ENCODE assay signal across 8 cellular contexts in genomic region chr13:97125051-97125809, GRCh38.
DNase-seq lines count a peak whose midpoint lies in the region; FAIRE-seq and TF ChIP-seq lines count a peak whose summit lies in the region.

No MANE protein-coding gene starts in this region.

- no peak overlapping the region for H3K4me3 ChIP-seq in Karpas-422 (ENCODE audit: low read length)
- H3K4me3 ChIP-seq in effector memory CD4-positive, alpha-beta T cell (ENCODE audit: insufficient read depth, low read depth, low read length, poor library complexity, severe bottlenecking) = no peak overlapping the region

- H4K20me1 ChIP-seq in Karpas-422 (ENCODE audit: insufficient read depth, low read depth, low read length) = no peaks in the 10 kb centered on the region

- peak; percentile 33 for FAIRE-seq in GM18507 (lab: Jason Lieb, UNC)

- H3K9me2 ChIP-seq in Karpas-422 (replicated peaks; ENCODE audit: insufficient read depth, low read length) = no peaks in the 10 kb centered on the region

- H3K9me3 Mint-ChIP-seq in brain = peaks cover 0 to 5% (median 0%) of the 10 kb centered on the region in 5 experiments
- peaks cover 4% of the 10 kb centered on the region for H3K9me3 Mint-ChIP-seq in mesothelial cell of epicardium

- H2AFZ ChIP-seq in Karpas-422 (ENCODE audit: low read length) = no peak overlapping the region

- H3K4me2 ChIP-seq in Karpas-422 (ENCODE audit: low read depth, low read length, poor library complexity, severe bottlenecking) = no peak overlapping the region

- peaks cover 3% of the 10 kb centered on the region for H3K27me3 Mint-ChIP-seq in brain
- H3K27me3 Mint-ChIP-seq in mesothelial cell of epicardium (ENCODE audit: low read depth) = no peaks in the 10 kb centered on the region

- DNase-seq in GM18507 (ENCODE audit: extremely low spot score, insufficient read length, low read depth) = peak; percentile 14
- DNase-seq in H4 (ENCODE audit: low spot score) = peak; percentile 74
- DNase-seq in NCI-H2171 (lab: John Stamatoyannopoulos, UW) = peak; percentile 87
- DNase-seq in mesothelial cell of epicardium (ENCODE audit: low spot score in 2 of 2, unreplicated experiment in 2 of 2) = peak in 1 of 2 experiments; percentile 42
- DNase-seq in GM20000 (ENCODE audit: low spot score) = no peak
- DNase-seq in Karpas-422 = no peak
- DNase-seq in effector memory CD4-positive, alpha-beta T cell = no peak

- no peaks in the 10 kb centered on the region for H3K27me3 ChIP-seq in Karpas-422 (ENCODE audit: low read length)
- no peaks in the 10 kb centered on the region for H3K27me3 ChIP-seq in effector memory CD4-positive, alpha-beta T cell (replicated peaks; ENCODE audit: control insufficient read depth, insufficient read depth, low read length, poor library complexity, severe bottlenecking)

- peak overlapping the region in 4 of 5 experiments; percentile 13 to 21 (median 16) for H3K4me3 Mint-ChIP-seq in brain
- peak overlapping the region; percentile 1 for H3K4me3 Mint-ChIP-seq in mesothelial cell of epicardium

- H3K27ac Mint-ChIP-seq in brain (peak overlapping the region in 4 of 5 experiments; percentile 45 to 85 (median 64)), mesothelial cell of epicardium (peak overlapping the region; percentile 81)

- H3K36me3 Mint-ChIP-seq in brain (no peaks in the 10 kb centered on the region), mesothelial cell of epicardium (no peaks in the 10 kb centered on the region)

- no peaks in the 10 kb centered on the region for H3K36me3 ChIP-seq in Karpas-422 (ENCODE audit: insufficient read depth, low read length)
- H3K36me3 ChIP-seq in effector memory CD4-positive, alpha-beta T cell (ENCODE audit: control insufficient read depth, insufficient read depth, low read length) = no peaks in the 10 kb centered on the region

- no peak overlapping the region for H3K9ac ChIP-seq in Karpas-422 (ENCODE audit: low read length)

- H3K4me1 ChIP-seq in Karpas-422 (ENCODE audit: low read length) = no peaks in the 10 kb centered on the region
- no peaks in the 10 kb centered on the region for H3K4me1 ChIP-seq in effector memory CD4-positive, alpha-beta T cell (ENCODE audit: control insufficient read depth, insufficient read depth, low read length, poor library complexity, severe bottlenecking)

- no peaks in the 10 kb centered on the region for H3K79me2 ChIP-seq in Karpas-422 (ENCODE audit: low read length)

- TF ChIP-seq CTCF in brain (conservative IDR thresholded peaks at IDR 0.05) = peak in 1 of 2 experiments; percentile 21
- TF ChIP-seq CTCF in mesothelial cell of epicardium (IDR thresholded peaks at IDR 0.05; ENCODE audit: unreplicated experiment) = no peak
- TF ChIP-seq CTCF in GM20000 (IDR thresholded peaks at IDR 0.05; ENCODE audit: extremely low read depth, missing control alignments) = no peak

- H3K9me3 ChIP-seq in Karpas-422 (ENCODE audit: low read length) = no peaks in the 10 kb centered on the region
- no peaks in the 10 kb centered on the region for H3K9me3 ChIP-seq in effector memory CD4-positive, alpha-beta T cell (ENCODE audit: control insufficient read depth, low read length)

- H3K4me1 Mint-ChIP-seq in brain (peaks cover 57% of the 10 kb centered on the region), mesothelial cell of epicardium (peaks cover 68% of the 10 kb centered on the region)

- no peak overlapping the region for H3K27ac ChIP-seq in Karpas-422 (ENCODE audit: low read length)
- no peak overlapping the region for H3K27ac ChIP-seq in effector memory CD4-positive, alpha-beta T cell (ENCODE audit: insufficient read depth, low read length, poor library complexity, severe bottlenecking)

Comparison
In these comparisons a context has a peak if more than half of its experiments do, and no peak if none do; other contexts are left out.
1. DNase-seq: peak in GM18507 (single experiment), H4 (single experiment) and NCI-H2171 (single experiment); none in GM20000 (single experiment), Karpas-422 (single experiment) and effector memory CD4-positive, alpha-beta T cell (0 of 3).